In the genomic region with DNA sequence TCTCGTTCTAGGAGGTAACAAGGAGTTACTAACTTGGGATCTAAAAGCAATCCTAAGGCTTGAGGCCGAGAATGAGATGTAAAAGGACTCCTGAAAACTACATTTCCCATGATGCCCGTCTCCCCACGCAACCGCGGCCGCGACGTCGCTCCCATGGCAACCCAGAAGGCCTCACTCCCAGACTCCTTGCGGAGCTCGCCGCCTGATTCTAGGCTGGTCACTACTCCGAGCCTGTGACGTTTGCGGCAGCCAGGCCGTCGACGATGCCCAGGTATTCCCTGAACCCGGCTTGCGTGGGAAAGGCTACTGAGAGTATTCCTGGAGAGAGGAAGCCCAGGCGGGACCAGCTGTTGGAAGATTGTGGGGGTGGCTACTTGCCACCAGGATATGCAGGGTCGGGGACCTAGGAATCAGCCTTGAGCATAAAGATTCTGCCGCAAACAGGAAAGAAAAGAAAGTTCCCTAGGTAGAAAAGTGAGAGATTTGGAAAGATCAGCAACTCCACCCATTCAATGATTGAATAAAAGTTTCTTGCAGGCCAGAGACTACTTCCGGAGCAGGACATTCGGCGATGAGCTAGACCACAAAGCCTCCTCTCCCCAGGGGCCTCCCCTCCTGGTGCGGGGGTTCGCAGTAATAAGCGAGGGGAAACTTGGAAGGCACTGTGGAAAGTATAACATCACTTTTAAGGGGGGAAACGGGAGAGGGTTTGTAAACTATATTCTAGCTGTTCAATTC, we compare ENCODE assay signal across 1 cellular context.
A peak's percentile ranks its signal among the peaks of the same experiment; 100 is the strongest.
TF ChIP-seq lines count a peak whose summit lies in the region.

A gene (plus strand): TSS at position 164 of the 738 bp plus-strand sequence. CDS start 100 bp downstream, at position 264.

TF ChIP-seq in HepG2, 621 proteins besides CTCF, POLR2A, EP300 and RAD21 (continued from another document and continues in another):
- TF ChIP-seq, protein P1, sequence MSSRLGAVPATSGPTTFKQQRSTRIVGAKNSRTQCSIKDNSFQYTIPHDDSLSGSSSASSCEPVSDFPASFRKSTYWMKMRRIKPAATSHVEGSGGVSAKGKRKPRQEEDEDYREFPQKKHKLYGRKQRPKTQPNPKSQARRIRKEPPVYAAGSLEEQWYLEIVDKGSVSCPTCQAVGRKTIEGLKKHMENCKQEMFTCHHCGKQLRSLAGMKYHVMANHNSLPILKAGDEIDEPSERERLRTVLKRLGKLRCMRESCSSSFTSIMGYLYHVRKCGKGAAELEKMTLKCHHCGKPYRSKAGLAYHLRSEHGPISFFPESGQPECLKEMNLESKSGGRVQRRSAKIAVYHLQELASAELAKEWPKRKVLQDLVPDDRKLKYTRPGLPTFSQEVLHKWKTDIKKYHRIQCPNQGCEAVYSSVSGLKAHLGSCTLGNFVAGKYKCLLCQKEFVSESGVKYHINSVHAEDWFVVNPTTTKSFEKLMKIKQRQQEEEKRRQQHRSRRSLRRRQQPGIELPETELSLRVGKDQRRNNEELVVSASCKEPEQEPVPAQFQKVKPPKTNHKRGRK (CRISPR knock-in tag; IDR thresholded peaks at IDR 0.05) = no peak
- TF ChIP-seq RFXANK (CRISPR knock-in tag; IDR thresholded peaks at IDR 0.05) = no peak
- TF ChIP-seq GTF2F1 (IDR thresholded peaks at IDR 0.05; ENCODE audit: low read length) = no peak
- TF ChIP-seq MZF1 (CRISPR knock-in tag; IDR thresholded peaks at IDR 0.05; ENCODE audit: borderline replicate concordance) = no peak
- peak; percentile 18; the same call in 1 of the 2 replicates for TF ChIP-seq SOX5 (CRISPR knock-in tag; IDR thresholded peaks at IDR 0.05; ENCODE audit: borderline replicate concordance)
- no peak for TF ChIP-seq HES4 (CRISPR knock-in tag; IDR thresholded peaks at IDR 0.05; ENCODE audit: borderline replicate concordance)
- TF ChIP-seq RORA (CRISPR knock-in tag; IDR thresholded peaks at IDR 0.05) = no peak
- peak; percentile 71 for TF ChIP-seq PHF20 (CRISPR knock-in tag; IDR thresholded peaks at IDR 0.05)
- TF ChIP-seq, protein P2, sequence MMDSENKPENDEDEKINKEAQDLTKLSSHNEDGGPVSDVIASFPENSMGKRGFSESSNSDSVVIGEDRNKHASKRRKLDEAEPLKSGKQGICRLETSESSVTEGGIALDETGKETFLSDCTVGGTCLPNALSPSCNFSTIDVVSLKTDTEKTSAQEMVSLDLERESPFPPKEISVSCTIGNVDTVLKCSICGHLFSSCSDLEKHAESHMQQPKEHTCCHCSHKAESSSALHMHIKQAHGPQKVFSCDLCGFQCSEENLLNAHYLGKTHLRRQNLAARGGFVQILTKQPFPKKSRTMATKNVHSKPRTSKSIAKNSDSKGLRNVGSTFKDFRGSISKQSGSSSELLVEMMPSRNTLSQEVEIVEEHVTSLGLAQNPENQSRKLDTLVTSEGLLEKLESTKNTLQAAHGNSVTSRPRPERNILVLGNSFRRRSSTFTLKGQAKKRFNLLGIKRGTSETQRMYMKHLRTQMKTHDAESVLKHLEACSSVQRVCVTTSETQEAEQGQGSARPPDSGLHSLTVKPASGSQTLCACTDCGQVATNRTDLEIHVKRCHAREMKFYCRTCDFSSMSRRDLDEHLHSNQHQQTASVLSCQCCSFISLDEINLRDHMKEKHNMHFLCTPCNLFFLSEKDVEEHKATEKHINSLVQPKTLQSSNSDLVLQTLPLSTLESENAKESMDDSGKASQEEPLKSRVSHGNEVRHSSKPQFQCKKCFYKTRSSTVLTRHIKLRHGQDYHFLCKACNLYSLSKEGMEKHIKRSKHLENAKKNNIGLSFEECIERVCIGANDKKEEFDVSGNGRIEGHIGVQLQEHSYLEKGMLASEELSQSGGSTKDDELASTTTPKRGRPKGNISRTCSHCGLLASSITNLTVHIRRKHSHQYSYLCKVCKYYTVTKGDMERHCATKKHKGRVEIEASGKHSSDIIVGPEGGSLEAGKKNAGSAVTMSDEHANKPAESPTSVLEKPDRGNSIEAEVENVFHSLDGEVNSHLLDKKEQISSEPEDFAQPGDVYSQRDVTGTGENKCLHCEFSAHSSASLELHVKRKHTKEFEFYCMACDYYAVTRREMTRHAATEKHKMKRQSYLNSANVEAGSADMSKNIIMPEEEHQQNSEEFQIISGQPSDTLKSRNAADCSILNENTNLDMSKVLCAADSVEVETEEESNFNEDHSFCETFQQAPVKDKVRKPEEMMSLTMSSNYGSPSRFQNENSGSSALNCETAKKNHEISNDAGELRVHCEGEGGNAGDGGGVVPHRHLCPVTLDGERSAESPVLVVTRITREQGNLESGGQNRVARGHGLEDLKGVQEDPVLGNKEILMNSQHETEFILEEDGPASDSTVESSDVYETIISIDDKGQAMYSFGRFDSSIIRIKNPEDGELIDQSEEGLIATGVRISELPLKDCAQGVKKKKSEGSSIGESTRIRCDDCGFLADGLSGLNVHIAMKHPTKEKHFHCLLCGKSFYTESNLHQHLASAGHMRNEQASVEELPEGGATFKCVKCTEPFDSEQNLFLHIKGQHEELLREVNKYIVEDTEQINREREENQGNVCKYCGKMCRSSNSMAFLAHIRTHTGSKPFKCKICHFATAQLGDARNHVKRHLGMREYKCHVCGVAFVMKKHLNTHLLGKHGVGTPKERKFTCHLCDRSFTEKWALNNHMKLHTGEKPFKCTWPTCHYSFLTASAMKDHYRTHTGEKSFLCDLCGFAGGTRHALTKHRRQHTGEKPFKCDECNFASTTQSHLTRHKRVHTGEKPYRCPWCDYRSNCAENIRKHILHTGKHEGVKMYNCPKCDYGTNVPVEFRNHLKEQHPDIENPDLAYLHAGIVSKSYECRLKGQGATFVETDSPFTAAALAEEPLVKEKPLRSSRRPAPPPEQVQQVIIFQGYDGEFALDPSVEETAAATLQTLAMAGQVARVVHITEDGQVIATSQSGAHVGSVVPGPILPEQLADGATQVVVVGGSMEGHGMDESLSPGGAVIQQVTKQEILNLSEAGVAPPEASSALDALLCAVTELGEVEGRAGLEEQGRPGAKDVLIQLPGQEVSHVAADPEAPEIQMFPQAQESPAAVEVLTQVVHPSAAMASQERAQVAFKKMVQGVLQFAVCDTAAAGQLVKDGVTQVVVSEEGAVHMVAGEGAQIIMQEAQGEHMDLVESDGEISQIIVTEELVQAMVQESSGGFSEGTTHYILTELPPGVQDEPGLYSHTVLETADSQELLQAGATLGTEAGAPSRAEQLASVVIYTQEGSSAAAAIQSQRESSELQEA (CRISPR knock-in tag; IDR thresholded peaks at IDR 0.05; ENCODE audit: not compliant biosample characterization) = peak; percentile 40
- TF ChIP-seq, protein P3, sequence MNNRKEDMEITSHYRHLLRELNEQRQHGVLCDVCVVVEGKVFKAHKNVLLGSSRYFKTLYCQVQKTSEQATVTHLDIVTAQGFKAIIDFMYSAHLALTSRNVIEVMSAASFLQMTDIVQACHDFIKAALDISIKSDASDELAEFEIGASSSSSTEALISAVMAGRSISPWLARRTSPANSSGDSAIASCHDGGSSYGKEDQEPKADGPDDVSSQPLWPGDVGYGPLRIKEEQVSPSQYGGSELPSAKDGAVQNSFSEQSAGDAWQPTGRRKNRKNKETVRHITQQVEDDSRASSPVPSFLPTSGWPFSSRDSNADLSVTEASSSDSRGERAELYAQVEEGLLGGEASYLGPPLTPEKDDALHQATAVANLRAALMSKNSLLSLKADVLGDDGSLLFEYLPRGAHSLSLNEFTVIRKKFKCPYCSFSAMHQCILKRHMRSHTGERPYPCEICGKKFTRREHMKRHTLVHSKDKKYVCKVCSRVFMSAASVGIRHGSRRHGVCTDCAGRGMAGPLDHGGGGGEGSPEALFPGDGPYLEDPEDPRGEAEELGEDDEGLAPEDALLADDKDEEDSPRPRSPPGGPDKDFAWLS (CRISPR knock-in tag; IDR thresholded peaks at IDR 0.05; ENCODE audit: borderline replicate concordance) = no peak
- TF ChIP-seq AHR (CRISPR knock-in tag; IDR thresholded peaks at IDR 0.05) = no peak
- peak; percentile 68; the same call in 1 of the 2 replicates for TF ChIP-seq ZNF777 (CRISPR knock-in tag; IDR thresholded peaks at IDR 0.05)
- TF ChIP-seq REPIN1 (CRISPR knock-in tag; IDR thresholded peaks at IDR 0.05; ENCODE audit: borderline replicate concordance, low read depth) = peak; percentile 89
- no peak for TF ChIP-seq ZFP37 (CRISPR knock-in tag; IDR thresholded peaks at IDR 0.05; ENCODE audit: borderline replicate concordance)
- no peak for TF ChIP-seq SKI (IDR thresholded peaks at IDR 0.05; ENCODE audit: partially characterized antibody)
- TF ChIP-seq ZBTB1 (CRISPR knock-in tag; IDR thresholded peaks at IDR 0.05; ENCODE audit: borderline replicate concordance) = no peak
- TF ChIP-seq HDAC2 (CRISPR knock-in tag; IDR thresholded peaks at IDR 0.05) = peak; percentile 69
- TF ChIP-seq ZNF83 (CRISPR knock-in tag; IDR thresholded peaks at IDR 0.05; ENCODE audit: borderline replicate concordance) = no peak
- TF ChIP-seq POGZ (CRISPR knock-in tag; IDR thresholded peaks at IDR 0.05) = peak; percentile 11; the same call in 1 of the 2 replicates
- TF ChIP-seq FOXA1 (IDR thresholded peaks at IDR 0.05) = no peak
- TF ChIP-seq FOXA1 (CRISPR knock-in tag; IDR thresholded peaks at IDR 0.05) = peak; percentile 24; the same call in 1 of the 2 replicates
- TF ChIP-seq, protein P4, sequence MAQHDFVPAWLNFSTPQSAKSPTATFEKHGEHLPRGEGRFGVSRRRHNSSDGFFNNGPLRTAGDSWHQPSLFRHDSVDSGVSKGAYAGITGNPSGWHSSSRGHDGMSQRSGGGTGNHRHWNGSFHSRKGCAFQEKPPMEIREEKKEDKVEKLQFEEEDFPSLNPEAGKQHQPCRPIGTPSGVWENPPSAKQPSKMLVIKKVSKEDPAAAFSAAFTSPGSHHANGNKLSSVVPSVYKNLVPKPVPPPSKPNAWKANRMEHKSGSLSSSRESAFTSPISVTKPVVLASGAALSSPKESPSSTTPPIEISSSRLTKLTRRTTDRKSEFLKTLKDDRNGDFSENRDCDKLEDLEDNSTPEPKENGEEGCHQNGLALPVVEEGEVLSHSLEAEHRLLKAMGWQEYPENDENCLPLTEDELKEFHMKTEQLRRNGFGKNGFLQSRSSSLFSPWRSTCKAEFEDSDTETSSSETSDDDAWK (CRISPR knock-in tag; IDR thresholded peaks at IDR 0.05) = no peak
- no peak for TF ChIP-seq ZFAT (CRISPR knock-in tag; conservative IDR thresholded peaks at IDR 0.05)
- TF ChIP-seq ZNF121 (CRISPR knock-in tag; IDR thresholded peaks at IDR 0.05) = peak; percentile 89
- TF ChIP-seq MAFF (IDR thresholded peaks at IDR 0.05; ENCODE audit: low read depth, low read length) = no peak
- TF ChIP-seq HNRNPLL (IDR thresholded peaks at IDR 0.05; ENCODE audit: low read depth, low read length, poor library complexity, severe bottlenecking) = peak; percentile 81
- TF ChIP-seq, protein P5, sequence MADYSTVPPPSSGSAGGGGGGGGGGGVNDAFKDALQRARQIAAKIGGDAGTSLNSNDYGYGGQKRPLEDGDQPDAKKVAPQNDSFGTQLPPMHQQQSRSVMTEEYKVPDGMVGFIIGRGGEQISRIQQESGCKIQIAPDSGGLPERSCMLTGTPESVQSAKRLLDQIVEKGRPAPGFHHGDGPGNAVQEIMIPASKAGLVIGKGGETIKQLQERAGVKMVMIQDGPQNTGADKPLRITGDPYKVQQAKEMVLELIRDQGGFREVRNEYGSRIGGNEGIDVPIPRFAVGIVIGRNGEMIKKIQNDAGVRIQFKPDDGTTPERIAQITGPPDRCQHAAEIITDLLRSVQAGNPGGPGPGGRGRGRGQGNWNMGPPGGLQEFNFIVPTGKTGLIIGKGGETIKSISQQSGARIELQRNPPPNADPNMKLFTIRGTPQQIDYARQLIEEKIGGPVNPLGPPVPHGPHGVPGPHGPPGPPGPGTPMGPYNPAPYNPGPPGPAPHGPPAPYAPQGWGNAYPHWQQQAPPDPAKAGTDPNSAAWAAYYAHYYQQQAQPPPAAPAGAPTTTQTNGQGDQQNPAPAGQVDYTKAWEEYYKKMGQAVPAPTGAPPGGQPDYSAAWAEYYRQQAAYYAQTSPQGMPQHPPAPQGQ (CRISPR knock-in tag; IDR thresholded peaks at IDR 0.05; ENCODE audit: borderline replicate concordance) = no peak
- no peak for TF ChIP-seq GABPA (IDR thresholded peaks at IDR 0.05; ENCODE audit: low read depth, low read length)
- peak; percentile 64 for TF ChIP-seq GABPA (CRISPR knock-in tag; IDR thresholded peaks at IDR 0.05; ENCODE audit: low read depth)
- peak; percentile 41; the same call in 1 of the 2 replicates for TF ChIP-seq ELF3 (CRISPR knock-in tag; IDR thresholded peaks at IDR 0.05)
- TF ChIP-seq ZBTB42 (CRISPR knock-in tag; IDR thresholded peaks at IDR 0.05) = no peak
- 0 out of 2 replicates have a peak, but pooled peaks have one; percentile 36 for TF ChIP-seq ZFP90 (CRISPR knock-in tag; IDR thresholded peaks at IDR 0.05; ENCODE audit: borderline replicate concordance)
- TF ChIP-seq ZNF674 (CRISPR knock-in tag; IDR thresholded peaks at IDR 0.05; ENCODE audit: low read depth) = no peak
- TF ChIP-seq TBP (CRISPR knock-in tag; IDR thresholded peaks at IDR 0.05) = no peak
- TF ChIP-seq NRL (CRISPR knock-in tag; IDR thresholded peaks at IDR 0.05; ENCODE audit: borderline replicate concordance) = peak; percentile 91; the same call in 1 of the 2 replicates
- TF ChIP-seq, protein P6, sequence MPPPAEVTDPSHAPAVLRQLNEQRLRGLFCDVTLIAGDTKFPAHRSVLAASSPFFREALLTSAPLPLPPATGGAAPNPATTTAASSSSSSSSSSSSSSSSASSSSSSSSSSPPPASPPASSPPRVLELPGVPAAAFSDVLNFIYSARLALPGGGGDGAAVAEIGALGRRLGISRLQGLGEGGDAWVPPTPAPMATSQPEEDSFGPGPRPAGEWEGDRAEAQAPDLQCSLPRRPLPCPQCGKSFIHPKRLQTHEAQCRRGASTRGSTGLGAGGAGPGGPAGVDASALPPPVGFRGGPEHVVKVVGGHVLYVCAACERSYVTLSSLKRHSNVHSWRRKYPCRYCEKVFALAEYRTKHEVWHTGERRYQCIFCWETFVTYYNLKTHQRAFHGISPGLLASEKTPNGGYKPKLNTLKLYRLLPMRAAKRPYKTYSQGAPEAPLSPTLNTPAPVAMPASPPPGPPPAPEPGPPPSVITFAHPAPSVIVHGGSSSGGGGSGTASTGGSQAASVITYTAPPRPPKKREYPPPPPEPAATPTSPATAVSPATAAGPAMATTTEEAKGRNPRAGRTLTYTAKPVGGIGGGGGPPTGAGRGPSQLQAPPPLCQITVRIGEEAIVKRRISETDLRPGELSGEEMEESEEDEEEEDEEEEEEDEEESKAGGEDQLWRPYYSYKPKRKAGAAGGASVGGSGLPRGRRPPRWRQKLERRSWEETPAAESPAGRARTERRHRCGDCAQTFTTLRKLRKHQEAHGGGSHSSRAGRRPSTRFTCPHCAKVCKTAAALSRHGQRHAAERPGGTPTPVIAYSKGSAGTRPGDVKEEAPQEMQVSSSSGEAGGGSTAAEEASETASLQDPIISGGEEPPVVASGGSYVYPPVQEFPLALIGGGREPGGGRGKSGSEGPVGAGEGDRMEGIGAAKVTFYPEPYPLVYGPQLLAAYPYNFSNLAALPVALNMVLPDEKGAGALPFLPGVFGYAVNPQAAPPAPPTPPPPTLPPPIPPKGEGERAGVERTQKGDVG (CRISPR knock-in tag; IDR thresholded peaks at IDR 0.05; ENCODE audit: borderline replicate concordance) = peak; percentile 67; the same call in 1 of the 2 replicates
- TF ChIP-seq EHMT2 (IDR thresholded peaks at IDR 0.05; ENCODE audit: borderline replicate concordance, low read depth, low read length) = no peak
